Comparison of ENCODE assay signal across 8 cellular contexts in genomic region chr12:11653215-11653753, GRCh38. TPM values are rescaled to one million over a fixed set of nuclear protein-coding genes. Genes with fewer than 3 reads are reported as not detected.
A peak's percentile ranks its signal among the peaks of the same experiment; 100 is the strongest.
DNase-seq lines count a peak whose midpoint lies in the region; ATAC-seq and TF ChIP-seq lines count a peak whose summit lies in the region.

No MANE protein-coding gene starts in this region.

- peaks cover 7 to 27% of the 10 kb centered on the region in 2 donors for H3K4me1 ChIP-seq in lung (ENCODE audit: control insufficient read depth in 2 of 2, insufficient read depth in 2 of 2, low read length in 2 of 2)

- H3K4me3 Mint-ChIP-seq in activated naive CD4-positive, alpha-beta T cell treated with anti-CD3 and anti-CD28 coated beads, Interleukin-2, amount 50 U/mL, for 24 hours = peak overlapping the region; percentile 97

- no peak overlapping the region for H3K4me3 ChIP-seq in lung

- peak overlapping the region; percentile 30 for H3K27ac Mint-ChIP-seq in activated naive CD4-positive, alpha-beta T cell treated with anti-CD3 and anti-CD28 coated beads, Interleukin-2, amount 50 U/mL, for 24 hours

- H3K27me3 Mint-ChIP-seq in activated naive CD4-positive, alpha-beta T cell treated with anti-CD3 and anti-CD28 coated beads, Interleukin-2, amount 50 U/mL, for 24 hours = no peaks in the 10 kb centered on the region

- H3K9me3 Mint-ChIP-seq in activated naive CD4-positive, alpha-beta T cell treated with anti-CD3 and anti-CD28 coated beads, Interleukin-2, amount 50 U/mL, for 24 hours = no peaks in the 10 kb centered on the region

- peak overlapping the region; percentile 74 to 85 for H3K27ac ChIP-seq in lung (ENCODE audit: low read depth in 1 of 2, low read length in 1 of 2)

- H3K36me3 Mint-ChIP-seq in activated naive CD4-positive, alpha-beta T cell treated with anti-CD3 and anti-CD28 coated beads, Interleukin-2, amount 50 U/mL, for 24 hours = no peaks in the 10 kb centered on the region

- no peak for ATAC-seq in lung (ENCODE audit: insufficient read depth, low FRiP score)

- DNase-seq in GM10266 (ENCODE audit: extremely low spot score) (peak; percentile 65), KBM-7 (peak; percentile 90), lung (ENCODE audit: low spot score) (no peak), NCI-H1417 (lab: John Stamatoyannopoulos, UW) (no peak), NCI-H146 treated with DMSO at 0.1 percent for 48 hours (lab: John Stamatoyannopoulos, UW; ENCODE audit: unreplicated experiment) (no peak), NCI-H748 treated with DMSO at 0.1 percent for 48 hours (lab: John Stamatoyannopoulos, UW) (no peak)
- peak; percentile 44 for DNase-seq in stimulated activated naive CD4-positive, alpha-beta T cell treated with Interleukin-2 at 50 U/mL for 16 hours (lab: John Stamatoyannopoulos, UW)

- H3K4me1 Mint-ChIP-seq in activated naive CD4-positive, alpha-beta T cell treated with anti-CD3 and anti-CD28 coated beads, Interleukin-2, amount 50 U/mL, for 24 hours = peaks cover 72% of the 10 kb centered on the region

- 18 to 28% methylated on average over 7 of the region's 7 CpGs for WGBS in lung, 2 donors

- no peaks in the 10 kb centered on the region for H3K9me3 ChIP-seq in lung (ENCODE audit: control insufficient read depth in 2 of 2, insufficient read depth in 1 of 2, low read length in 1 of 2)

- TF ChIP-seq CTCF in GM10266 (IDR thresholded peaks at IDR 0.05; ENCODE audit: control insufficient read depth, insufficient read depth, low read depth, missing control alignments) = no peak
- TF ChIP-seq CTCF in lung (IDR thresholded peaks at IDR 0.05; ENCODE audit: control extremely low read depth, extremely low read depth) = no peak

- H3K27me3 ChIP-seq in lung (ENCODE audit: control insufficient read depth, insufficient read depth) = no peaks in the 10 kb centered on the region

- peaks cover 0 to under 1% of the 10 kb centered on the region in 2 donors for H3K36me3 ChIP-seq in lung (ENCODE audit: control insufficient read depth in 2 of 2, insufficient read depth in 2 of 2, low read length in 2 of 2)

- in situ Hi-C loops in KBM-7 (cut with MboI; ENCODE audit: low pct_unique_long_range_greater_than_20kb, low sequenced_read_pairs) = no loop called here

RNA-seq across cellular contexts. Expression of gene ETV6, which starts 3.8 kb away (rescaled TPM):
- total RNA-seq in lung = 10 to 100 TPM; 16.9 to 45.7 TPM
- 10 to 100 TPM in 1 of 2 donors, 1 to 10 TPM in 1; 8.6 to 10.2 TPM for polyA plus RNA-seq in lung

Comparison
In these comparisons a context has a peak if more than half of its experiments do, and no peak if none do; other contexts are left out.
1. DNase-seq: peak in GM10266 (single experiment), KBM-7 (single experiment) and stimulated activated naive CD4-positive, alpha-beta T cell treated with Interleukin-2 at 50 U/mL for 16 hours (single experiment); none in lung (single experiment), NCI-H1417 (0 of 3), NCI-H146 treated with DMSO at 0.1 percent for 48 hours (single experiment) and NCI-H748 treated with DMSO at 0.1 percent for 48 hours (single experiment).